ENCODE assay signal across 8 cellular contexts in genomic region chr16:14600164-14600563, GRCh38. TPM values are rescaled to one million over a fixed set of nuclear protein-coding genes. Genes with fewer than 3 reads are reported as not detected.
A peak's percentile ranks its signal among the peaks of the same experiment; 100 is the strongest.
DNase-seq lines count a peak whose midpoint lies in the region; ATAC-seq and TF ChIP-seq lines count a peak whose summit lies in the region.

No MANE protein-coding gene starts in this region.

- H3K27me3 Mint-ChIP-seq in osteocyte (ENCODE audit: unreplicated experiment) = no peaks in the 10 kb centered on the region

- H3K9me3 Mint-ChIP-seq in osteocyte (ENCODE audit: unreplicated experiment) = no peaks in the 10 kb centered on the region

- DNase-seq in EL (peak; percentile 23), dedifferentiated amniotic fluid mesenchymal stem cell (ENCODE audit: extremely low spot score) (peak; percentile 40), osteocyte (ENCODE audit: extremely low spot score, unreplicated experiment) (no peak), NCI-H510A treated with DMSO at 0.1 percent for 48 hours (lab: John Stamatoyannopoulos, UW) (no peak)

- H3K27ac Mint-ChIP-seq in osteocyte (ENCODE audit: unreplicated experiment) = no peak overlapping the region

- no peaks in the 10 kb centered on the region for H3K4me1 Mint-ChIP-seq in osteocyte (ENCODE audit: unreplicated experiment)

- H3K4me3 Mint-ChIP-seq in osteocyte (ENCODE audit: unreplicated experiment) = no peak overlapping the region

- peaks cover 39% of the 10 kb centered on the region for H3K36me3 Mint-ChIP-seq in osteocyte (ENCODE audit: unreplicated experiment)

- ATAC-seq in HG03460 (IDR thresholded peaks at IDR 0.05; ENCODE audit: unreplicated experiment) (no peak), HG02759 (IDR thresholded peaks at IDR 0.05; ENCODE audit: unreplicated experiment) (no peak), GM18502 (IDR thresholded peaks at IDR 0.05; ENCODE audit: poor library complexity, unreplicated experiment) (no peak)

- TF ChIP-seq CTCF in LNCAP (IDR thresholded peaks at IDR 0.05) (peak; percentile 61), osteocyte (IDR thresholded peaks at IDR 0.05) (peak; percentile 59)

RNA-seq across cellular contexts. Expression of gene PARN, which starts 29.9 kb away (rescaled TPM):
- total RNA-seq in osteocyte = 34.2 and 36.8 TPM in 2 replicates

RNA-seq across cellular contexts. Expression of gene BFAR, which starts 32.6 kb away (rescaled TPM):
- 76.6 and 78.2 TPM in 2 replicates for total RNA-seq in osteocyte

Comparison
In these comparisons a context has a peak if more than half of its experiments do, and no peak if none do; other contexts are left out.
1. DNase-seq: peak in EL (single experiment) and dedifferentiated amniotic fluid mesenchymal stem cell (single experiment); none in osteocyte (single experiment) and NCI-H510A treated with DMSO at 0.1 percent for 48 hours (single experiment).